In genomic region chr19:12833747-12834417, GRCh38 we compare ENCODE assay signal across 1 cellular context.
TF ChIP-seq lines count a peak whose summit lies in the region.

No MANE protein-coding gene starts in this region.

TF ChIP-seq in IMR-90, 13 proteins besides CTCF, POLR2A, EP300 and RAD21 (continued from another document):
- TF ChIP-seq CEBPB (IDR thresholded peaks at IDR 0.05; ENCODE audit: low read depth, low read length) (no peak), ELK1 (IDR thresholded peaks at IDR 0.05; ENCODE audit: borderline replicate concordance, low read depth, low read length) (no peak), NFE2L2 (IDR thresholded peaks at IDR 0.05; ENCODE audit: low read depth, low read length) (no peak), USF2 (IDR thresholded peaks at IDR 0.05; ENCODE audit: low read depth, low read length) (no peak), CHD1 (IDR thresholded peaks at IDR 0.05; ENCODE audit: low read depth, low read length) (no peak)
